In genomic region chr6:119493980-119494379, GRCh38 we compare ENCODE assay signal across 12 cellular contexts.
DNase-seq lines count a peak whose midpoint lies in the region; ATAC-seq, FAIRE-seq and TF ChIP-seq lines count a peak whose summit lies in the region.
"Had no signal": no experiment of that assay in that cellular context is flagged by ENCODE, and none has a peak within 500 bp of the region (broad histone marks: within the 10 kb centered on the region; RNA-seq: fewer than 3 reads in every experiment).

No MANE protein-coding gene starts in this region.

- TF ChIP-seq EP300 in HepG2 (IDR thresholded peaks at IDR 0.05; ENCODE audit: low read depth in 2 of 2, low read length in 2 of 2) (peak in 1 of 2 experiments; percentile 37; a peak in 1 of 4 replicates), HepG2 (CRISPR knock-in tag; IDR thresholded peaks at IDR 0.05; ENCODE audit: borderline replicate concordance) (no peak)

- no peak overlapping the region for H2AFZ ChIP-seq in HepG2 (ENCODE audit: low read length)

- H3K4me3 ChIP-seq in WERI-Rb-1 (ENCODE audit: low read depth, low read length) (no peak overlapping the region), HepG2 (replicated peaks in 1 of 3; ENCODE audit: insufficient read depth in 1 of 3, low read depth in 2 of 3, low read length in 3 of 3) (no peak overlapping the region)

- TF ChIP-seq CTCF in WERI-Rb-1 (IDR thresholded peaks at IDR 0.05; ENCODE audit: low read depth, low read length) (no peak), HepG2 (CRISPR knock-in tag; IDR thresholded peaks at IDR 0.05) (no peak)

- FAIRE-seq in HepG2 (lab: Jason Lieb, UNC) = no peak
- FAIRE-seq: colon, endothelial cell of umbilical vein had no signal

- intact Hi-C loops in HepG2 (cut with micrococcal nuclease; ENCODE audit: unreplicated experiment) = no loop called here

- BruUV-seq in HepG2 (replicated peaks; lab: Mats Ljungman, UMichigan) = no TSS peak

- CTCF ChIA-PET in HepG2 (lab: Yijun Ruan, JAX; ENCODE audit: low intra/inter-chr PET ratio, low total read pairs) = no interaction called here

- POLR2A ChIA-PET in HepG2 (lab: Yijun Ruan, JAX) = interaction anchor here (1.3 kb wide), 1 partner anchor 146 kb away, joined by 4 read pairs; no protein-coding TSS in a partner anchor

- H4K20me1 ChIP-seq in HepG2 (ENCODE audit: insufficient read depth, low read length) = no peaks in the 10 kb centered on the region

- 3% methylated on average over 1 of the region's 1 CpG for WGBS in HepG2 (ENCODE audit: low lambda C conversion rate)

- H3K27me3 ChIP-seq in WERI-Rb-1 (ENCODE audit: insufficient read depth, low read depth, severe bottlenecking) = no peaks in the 10 kb centered on the region
- H3K27me3 ChIP-seq in HepG2 (ENCODE audit: control insufficient read depth in 1 of 2, insufficient read depth in 2 of 2, low read length in 2 of 2) = no peaks in the 10 kb centered on the region

- TF ChIP-seq POLR2A in HepG2 (IDR thresholded peaks at IDR 0.05; ENCODE audit: insufficient read depth in 1 of 2, low read depth in 2 of 2, low read length in 2 of 2) = no peak

- peak; percentile 52 for DNase-seq in DMS153 treated with DMSO at 0.1 percent for 48 hours (lab: John Stamatoyannopoulos, UW; ENCODE audit: unreplicated experiment)
- DNase-seq in NCI-H510A (lab: John Stamatoyannopoulos, UW) = peak; percentile 47
- DNase-seq in WERI-Rb-1 = peak; percentile 53
- peak; percentile 50 for DNase-seq in HepG2 (ENCODE audit: low spot score)
- no peak for DNase-seq in activated gamma-delta T cell (lab: John Stamatoyannopoulos, UW)
- DNase-seq in KG1 (lab: John Stamatoyannopoulos, UW) = no peak
- DNase-seq: islet precursor cell; stimulated activated naive CD4-positive, alpha-beta T cell had no signal

- H3K36me3 ChIP-seq in WERI-Rb-1 (no peaks in the 10 kb centered on the region), HepG2 (replicated peaks in 1 of 2; ENCODE audit: control insufficient read depth in 1 of 2, insufficient read depth in 2 of 2, low read length in 2 of 2) (no peaks in the 10 kb centered on the region)

- H3K79me2 ChIP-seq in HepG2 (ENCODE audit: insufficient read depth, low read length) = no peaks in the 10 kb centered on the region

- peak; percentile 93 for ATAC-seq in HepG2
- no peak for ATAC-seq in HG03159 (IDR thresholded peaks at IDR 0.05; ENCODE audit: unreplicated experiment)
- ATAC-seq in GM18867 (IDR thresholded peaks at IDR 0.05; ENCODE audit: unreplicated experiment) = no peak

- H3K9me3 ChIP-seq in WERI-Rb-1 (ENCODE audit: severe bottlenecking) = no peaks in the 10 kb centered on the region
- H3K9me3 ChIP-seq in HepG2 (ENCODE audit: low read length) = no peaks in the 10 kb centered on the region

- no peak overlapping the region for H3K9ac ChIP-seq in HepG2 (ENCODE audit: insufficient read depth, low read depth, low read length)

- H3K27ac ChIP-seq in WERI-Rb-1 = no peak overlapping the region
- no peak overlapping the region for H3K27ac ChIP-seq in HepG2 (ENCODE audit: extremely low read length, insufficient read depth, low read length)

- TF ChIP-seq RAD21 in HepG2 (CRISPR knock-in tag; IDR thresholded peaks at IDR 0.05) = no peak

- peaks cover 40% of the 10 kb centered on the region for H3K4me1 ChIP-seq in HepG2 (ENCODE audit: insufficient read depth, low read length)

- in situ Hi-C loops in HepG2 (cut with HindIII; ENCODE audit: extremely low pct_ligation_motif_present, low pct_unique_long_range_greater_than_20kb) = no loop called here

- H3K4me2 ChIP-seq in HepG2 (ENCODE audit: low read depth, low read length) = no peak overlapping the region; the same call in 1 of the 2 replicates

TF ChIP-seq in HepG2, 621 proteins besides CTCF, POLR2A, EP300 and RAD21 (continues in another document):
- TF ChIP-seq SAP130 (CRISPR knock-in tag; IDR thresholded peaks at IDR 0.05; ENCODE audit: low read depth) (peak; percentile 60), ZGPAT (CRISPR knock-in tag; IDR thresholded peaks at IDR 0.05) (peak; percentile 66), ZNF761 (CRISPR knock-in tag; conservative IDR thresholded peaks at IDR 0.05) (no peak), ZNF235 (CRISPR knock-in tag; IDR thresholded peaks at IDR 0.05; ENCODE audit: borderline replicate concordance) (no peak), NAIF1 (CRISPR knock-in tag; IDR thresholded peaks at IDR 0.05; ENCODE audit: borderline replicate concordance) (no peak), NFAT5 (CRISPR knock-in tag; IDR thresholded peaks at IDR 0.05) (no peak), ARID5B (CRISPR knock-in tag; IDR thresholded peaks at IDR 0.05) (peak; percentile 93), TFAP4 (IDR thresholded peaks at IDR 0.05; ENCODE audit: borderline replicate concordance, low read depth) (peak; percentile 51; the same call in 1 of the 2 replicates)

Comparison
In these comparisons a context has a peak if more than half of its experiments do, and no peak if none do; other contexts are left out.
1. DNase-seq: peak in DMS153 treated with DMSO at 0.1 percent for 48 hours (single experiment), NCI-H510A (single experiment), WERI-Rb-1 (single experiment) and HepG2 (single experiment); none in activated gamma-delta T cell (single experiment) and KG1 (single experiment).